Comparison of ENCODE assay signal across 22 cellular contexts in genomic region chr6:125303512-125303854, GRCh38. TPM values are rescaled to one million over a fixed set of nuclear protein-coding genes. Genes with fewer than 3 reads are reported as not detected.
DNase-seq lines count a peak whose midpoint lies in the region; ATAC-seq and TF ChIP-seq lines count a peak whose summit lies in the region.
"Had no signal": no experiment of that assay in that cellular context is flagged by ENCODE, and none has a peak within 500 bp of the region (broad histone marks: within the 10 kb centered on the region; RNA-seq: fewer than 3 reads in every experiment).

No MANE protein-coding gene starts in this region.

- TF ChIP-seq EP300 in suprapubic skin (IDR thresholded peaks at IDR 0.05), result no peak

- DNase-seq in activated naive CD8-positive, alpha-beta T cell treated with anti-CD3 and anti-CD28 coated beads for 36 hours, result no peak
- DNase-seq in T-helper 17 cell (no peak), type B pancreatic cell (ENCODE audit: extremely low spot score, unreplicated experiment) (no peak), suprapubic skin (ENCODE audit: low spot score in 2 of 2) (no peak), SKM-1 (lab: John Stamatoyannopoulos, UW; ENCODE audit: unreplicated experiment) (no peak)
- DNase-seq: activated naive CD4-positive, alpha-beta T cell; DMS79; effector memory CD4-positive, alpha-beta T cell; glutamatergic neuron; NCI-H748 treated with DMSO at 0.1 percent for 48 hours; nucleus accumbens; PC-9; SIG-M5; spleen; stimulated activated CD4-positive, alpha-beta T cell treated with anti-CD3 and anti-CD28 coated beads, Interleukin-4, amount 100 ng/mL, for 4 hours; stomach; trophoblast cell had no signal

- H3K4me3 Mint-ChIP-seq in activated naive CD8-positive, alpha-beta T cell, result peak overlapping the region; percentile 98
- H3K4me3 Mint-ChIP-seq in activated naive CD8-positive, alpha-beta T cell treated with anti-CD3 and anti-CD28 coated beads for 36 hours, result no peak overlapping the region
- H3K4me3 Mint-ChIP-seq in T-helper 17 cell (no peak overlapping the region), type B pancreatic cell (peak overlapping the region; percentile 82)

- peaks cover 14% of the 10 kb centered on the region for H3K36me3 Mint-ChIP-seq in activated naive CD8-positive, alpha-beta T cell
- H3K36me3 Mint-ChIP-seq in activated naive CD8-positive, alpha-beta T cell treated with anti-CD3 and anti-CD28 coated beads for 36 hours, result peaks cover 28% of the 10 kb centered on the region
- H3K36me3 Mint-ChIP-seq in T-helper 17 cell (ENCODE audit: low read depth) (peaks cover 6% of the 10 kb centered on the region), type B pancreatic cell (peaks cover 18% of the 10 kb centered on the region)

- H3K9me3 ChIP-seq in T-helper 17 cell (ENCODE audit: control insufficient read depth, low read length, poor library complexity, severe bottlenecking), result no peaks in the 10 kb centered on the region
- H3K9me3 ChIP-seq in esophagus (ENCODE audit: control insufficient read depth in 2 of 2, insufficient read depth in 1 of 2, low read depth in 1 of 2, low read length in 1 of 2), result no peaks in the 10 kb centered on the region
- H3K9me3 ChIP-seq in suprapubic skin, result no peaks in the 10 kb centered on the region
- H3K9me3 ChIP-seq: stomach had no signal

- TF ChIP-seq POLR2A in suprapubic skin (IDR thresholded peaks at IDR 0.05), result no peak

- peaks cover 44% of the 10 kb centered on the region for H3K4me1 Mint-ChIP-seq in activated naive CD8-positive, alpha-beta T cell (ENCODE audit: low read depth)
- H3K4me1 Mint-ChIP-seq in activated naive CD8-positive, alpha-beta T cell treated with anti-CD3 and anti-CD28 coated beads for 36 hours, result peaks cover 38% of the 10 kb centered on the region
- peaks cover 43% of the 10 kb centered on the region for H3K4me1 Mint-ChIP-seq in T-helper 17 cell
- peaks cover 26% of the 10 kb centered on the region for H3K4me1 Mint-ChIP-seq in type B pancreatic cell (ENCODE audit: unreplicated experiment)

- H3K27ac ChIP-seq in esophagus (ENCODE audit: low read depth in 2 of 2, low read length in 1 of 2), result peak overlapping the region; percentile 72 to 74
- no peak overlapping the region for H3K27ac ChIP-seq in suprapubic skin
- H3K27ac ChIP-seq: PC-9, stomach had no signal

- TF ChIP-seq CTCF in type B pancreatic cell (conservative IDR thresholded peaks at IDR 0.05) (no peak), suprapubic skin (IDR thresholded peaks at IDR 0.05) (no peak)

- H3K4me1 ChIP-seq in esophagus (ENCODE audit: control insufficient read depth in 2 of 2, insufficient read depth in 2 of 2, low read length in 1 of 2), result no peaks in the 10 kb centered on the region
- peaks cover 22% of the 10 kb centered on the region for H3K4me1 ChIP-seq in suprapubic skin

- H3K36me3 ChIP-seq in esophagus (ENCODE audit: control insufficient read depth in 2 of 2, insufficient read depth in 2 of 2, low read length in 1 of 2), result peaks cover 0 to 4% of the 10 kb centered on the region in 2 donors
- H3K36me3 ChIP-seq in suprapubic skin, result peaks cover 2% of the 10 kb centered on the region

- H3K27me3 Mint-ChIP-seq in activated naive CD8-positive, alpha-beta T cell, result peaks cover 3% of the 10 kb centered on the region
- H3K27me3 Mint-ChIP-seq in activated naive CD8-positive, alpha-beta T cell treated with anti-CD3 and anti-CD28 coated beads for 36 hours, result peaks cover 5% of the 10 kb centered on the region
- H3K27me3 Mint-ChIP-seq in T-helper 17 cell (peaks cover 21% of the 10 kb centered on the region), type B pancreatic cell (no peaks in the 10 kb centered on the region)

- H3K4me3 ChIP-seq in esophagus (ENCODE audit: low read depth in 1 of 2, low read length in 2 of 2) (no peak overlapping the region), suprapubic skin (no peak overlapping the region)
- H3K4me3 ChIP-seq: PC-9, spleen, stomach had no signal

- peak overlapping the region; percentile 93 for H3K27ac Mint-ChIP-seq in activated naive CD8-positive, alpha-beta T cell
- H3K27ac Mint-ChIP-seq in activated naive CD8-positive, alpha-beta T cell treated with anti-CD3 and anti-CD28 coated beads for 36 hours, result no peak overlapping the region
- H3K27ac Mint-ChIP-seq in T-helper 17 cell (peak overlapping the region; percentile 91), type B pancreatic cell (no peak overlapping the region)

- 56% methylated on average over 1 of the region's 1 CpG; no CpG with 5 or more reads in 1 of the 2 donors for WGBS in esophagus, 2 donors
- 69% methylated on average over 1 of the region's 1 CpG for WGBS in suprapubic skin

- no peak for ATAC-seq in T-helper 17 cell
- no peak for ATAC-seq in GM19035 (IDR thresholded peaks at IDR 0.05; ENCODE audit: unreplicated experiment)
- ATAC-seq: activated CD4-positive, CD25-positive, alpha-beta regulatory T cell treated with anti-CD3 and anti-CD28 coated beads, Interleukin-2, amount 50 U/mL, for 24 hours; left lobe of liver had no signal

- H3K9me3 Mint-ChIP-seq in activated naive CD8-positive, alpha-beta T cell (ENCODE audit: low read depth), result no peaks in the 10 kb centered on the region
- peaks cover 4% of the 10 kb centered on the region for H3K9me3 Mint-ChIP-seq in activated naive CD8-positive, alpha-beta T cell treated with anti-CD3 and anti-CD28 coated beads for 36 hours
- H3K9me3 Mint-ChIP-seq in type B pancreatic cell, result peaks cover 13% of the 10 kb centered on the region

- no peaks in the 10 kb centered on the region for H3K27me3 ChIP-seq in esophagus (ENCODE audit: control insufficient read depth in 1 of 2, insufficient read depth in 2 of 2, low read length in 2 of 2)
- no peaks in the 10 kb centered on the region for H3K27me3 ChIP-seq in suprapubic skin
- H3K27me3 ChIP-seq: spleen, stomach had no signal

RNA-seq across cellular contexts. Expression of gene HDDC2, which starts 1.7 kb away (rescaled TPM):
- total RNA-seq in activated naive CD8-positive, alpha-beta T cell treated with anti-CD3 and anti-CD28 coated beads for 36 hours, result 100 to 1,000 TPM; 130 to 131 TPM
- 10 to 100 TPM; 22.1 to 33.1 TPM for total RNA-seq in T-helper 17 cell
- 10 to 100 TPM; 63.5 to 68.9 TPM for polyA plus RNA-seq in esophagus
- total RNA-seq in type B pancreatic cell (ENCODE audit: low replicate concordance), result 61.8 and 90.0 TPM in 2 replicates
- total RNA-seq in suprapubic skin, result 10 to 100 TPM; 52.0 to 78.3 (median 66.5) TPM

Comparison
In these comparisons a context has a peak if more than half of its experiments do, and no peak if none do; other contexts are left out.
1. H3K27ac Mint-ChIP-seq: peak in activated naive CD8-positive, alpha-beta T cell (single experiment) and T-helper 17 cell (single experiment); none in activated naive CD8-positive, alpha-beta T cell treated with anti-CD3 and anti-CD28 coated beads for 36 hours (single experiment) and type B pancreatic cell (single experiment).
2. H3K4me3 Mint-ChIP-seq: peak in activated naive CD8-positive, alpha-beta T cell (single experiment) and type B pancreatic cell (single experiment); none in activated naive CD8-positive, alpha-beta T cell treated with anti-CD3 and anti-CD28 coated beads for 36 hours (single experiment) and T-helper 17 cell (single experiment).